In genomic region chr11:31865606-31866300, GRCh38 we compare ENCODE assay signal across 21 cellular contexts. TPM values are rescaled to one million over a fixed set of nuclear protein-coding genes. Genes with fewer than 3 reads are reported as not detected.
DNase-seq lines count a peak whose midpoint lies in the region; ATAC-seq lines count a peak whose summit lies in the region.
"Had no signal": no experiment of that assay in that cellular context is flagged by ENCODE, and none has a peak within 500 bp of the region (broad histone marks: within the 10 kb centered on the region; RNA-seq: fewer than 3 reads in every experiment).

No MANE protein-coding gene starts in this region.

- no peak overlapping the region for H3K4me3 Mint-ChIP-seq in stimulated activated naive CD8-positive, alpha-beta T cell treated with anti-CD3 and anti-CD28 coated beads, Interleukin-15, amount 100 ng/mL, for 72 hours
- H3K4me3 Mint-ChIP-seq: CD4-positive, CD25-positive, alpha-beta regulatory T cell; GM23338; T-helper 1 cell treated with Interleukin-12 subunit alpha and Interleukin-12 subunit beta and Interleukin-4 antibody, amounts not matched to agents 30 μg/mL and 1 μg/mL, for 36 hours had no signal

- DNase-seq in stimulated activated naive CD8-positive, alpha-beta T cell treated with anti-CD3 and anti-CD28 coated beads, Interleukin-15, Interleukin-2, amounts not matched to agents 100 U/mL and 50 U/mL, for 24 hours, result no peak
- DNase-seq in stimulated activated naive CD8-positive, alpha-beta T cell treated with anti-CD3 and anti-CD28 coated beads, Interleukin-15, amount 100 ng/mL, for 72 hours, result no peak
- DNase-seq in RPMI7951 (ENCODE audit: low read depth) (peak; percentile 28), medulla oblongata (ENCODE audit: extremely low spot score) (peak; percentile 7), NAMALWA (ENCODE audit: low spot score) (no peak), mucosa of gallbladder (ENCODE audit: low spot score) (no peak), posterior cingulate gyrus (no peak)
- DNase-seq: CD4-positive, CD25-positive, alpha-beta regulatory T cell; GF-D8; HCEC 1CT; IMR-90; NCI-H1092 treated with DMSO at 0.1 percent for 48 hours; NCI-H1436 treated with DMSO at 0.1 percent for 48 hours; NCI-H2029 treated with DMSO at 0.1 percent for 48 hours; NCI-H2227 treated with DMSO at 0.1 percent for 48 hours; NCI-H526 treated with DMSO at 0.1 percent for 48 hours; SHP77 treated with DMSO at 0.1 percent for 48 hours had no signal

- no peak overlapping the region for H3K27ac Mint-ChIP-seq in stimulated activated naive CD8-positive, alpha-beta T cell treated with anti-CD3 and anti-CD28 coated beads, Interleukin-15, amount 100 ng/mL, for 72 hours
- H3K27ac Mint-ChIP-seq: CD4-positive, CD25-positive, alpha-beta regulatory T cell; GM23338; T-helper 1 cell treated with Interleukin-12 subunit alpha and Interleukin-12 subunit beta and Interleukin-4 antibody, amounts not matched to agents 30 μg/mL and 1 μg/mL, for 36 hours had no signal

- peaks cover 0 to 14% of the 10 kb centered on the region in 2 donors for H3K9me3 Mint-ChIP-seq in stimulated activated naive CD8-positive, alpha-beta T cell treated with anti-CD3 and anti-CD28 coated beads, Interleukin-15, amount 100 ng/mL, for 72 hours
- H3K9me3 Mint-ChIP-seq: T-helper 1 cell treated with Interleukin-12 subunit alpha and Interleukin-12 subunit beta and Interleukin-4 antibody, amounts not matched to agents 30 μg/mL and 1 μg/mL, for 36 hours had no signal

- intact Hi-C loops in posterior cingulate gyrus (cut with DNase I), result no loop called here

- peak; percentile 14 for ATAC-seq in stimulated activated naive CD8-positive, alpha-beta T cell treated with anti-CD3 and anti-CD28 coated beads, Interleukin-15, Interleukin-2, amounts not matched to agents 100 U/mL and 50 U/mL, for 24 hours
- ATAC-seq in stimulated activated naive CD8-positive, alpha-beta T cell treated with anti-CD3 and anti-CD28 coated beads, Interleukin-15, amount 100 ng/mL, for 72 hours, result no peak
- ATAC-seq: GM23338, Panc1 had no signal

- H3K27me3 Mint-ChIP-seq in stimulated activated naive CD8-positive, alpha-beta T cell treated with anti-CD3 and anti-CD28 coated beads, Interleukin-15, amount 100 ng/mL, for 72 hours, result peaks cover 69% of the 10 kb centered on the region

- H3K4me1 Mint-ChIP-seq in stimulated activated naive CD8-positive, alpha-beta T cell treated with anti-CD3 and anti-CD28 coated beads, Interleukin-15, amount 100 ng/mL, for 72 hours, result no peaks in the 10 kb centered on the region
- H3K4me1 Mint-ChIP-seq: CD4-positive, CD25-positive, alpha-beta regulatory T cell had no signal

RNA-seq across cellular contexts. Expression of gene PAX6, which starts 54.6 kb away (rescaled TPM):
- total RNA-seq in RPMI7951 (2014; rRNA removed; shearing (Covaris generic)), result 22.3 and 29.2 TPM in 2 replicates
- total RNA-seq in mucosa of gallbladder, result 0.03 TPM
- total RNA-seq: CD4-positive, CD25-positive, alpha-beta regulatory T cell; IMR-90; OCI-LY7 had no signal

Comparison
In these comparisons a context has a peak if more than half of its experiments do, and no peak if none do; other contexts are left out.
1. DNase-seq: peak in RPMI7951 (single experiment) and medulla oblongata (single experiment); none in stimulated activated naive CD8-positive, alpha-beta T cell treated with anti-CD3 and anti-CD28 coated beads, Interleukin-15, Interleukin-2, amounts not matched to agents 100 U/mL and 50 U/mL, for 24 hours (single experiment), stimulated activated naive CD8-positive, alpha-beta T cell treated with anti-CD3 and anti-CD28 coated beads, Interleukin-15, amount 100 ng/mL, for 72 hours (0 of 2), NAMALWA (single experiment), mucosa of gallbladder (single experiment) and posterior cingulate gyrus (0 of 10).
2. RNA of gene PAX6, which starts 54.6 kb away (total RNA-seq): 22.3 to 29.2 TPM in RPMI7951; 0.03 TPM in mucosa of gallbladder (single experiment); every median in the first group is over 10 times any median in the second.